ENCODE assay signal across 12 cellular contexts in genomic region chr10:101485681-101486554, GRCh38.
DNase-seq lines count a peak whose midpoint lies in the region; ATAC-seq and TF ChIP-seq lines count a peak whose summit lies in the region.
"Had no signal": no experiment of that assay in that cellular context is flagged by ENCODE, and none has a peak within 500 bp of the region (broad histone marks: within the 10 kb centered on the region; RNA-seq: fewer than 3 reads in every experiment).

No MANE protein-coding gene starts in this region.

- no peaks in the 10 kb centered on the region for H3K27me3 Mint-ChIP-seq in CD4-positive, alpha-beta T cell
- H3K27me3 Mint-ChIP-seq: activated B cell treated with CpG ODN at 0.5 μM for 24 hours; stimulated activated naive B cell treated with anti-CD40 and anti-IgM and Interleukin-4, amounts not matched to agents 10 μg/mL and 1 μg/mL and 100 μg/mL, for 72 hours had no signal

- ATAC-seq in Right ventricle myocardium inferior (peak; percentile 23), HG03095 (IDR thresholded peaks at IDR 0.05; ENCODE audit: unreplicated experiment) (no peak)
- ATAC-seq in CD4-positive, alpha-beta T cell (ENCODE audit: poor library complexity): no peak
- ATAC-seq: sciatic nerve; stimulated activated naive B cell treated with anti-CD40 and anti-IgM and Interleukin-4, amounts not matched to agents 10 μg/mL and 1 μg/mL and 100 μg/mL, for 72 hours had no signal

- peaks cover 26% of the 10 kb centered on the region for H3K36me3 Mint-ChIP-seq in CD4-positive, alpha-beta T cell (ENCODE audit: low read depth)

- H3K4me1 ChIP-seq in left ventricle myocardium inferior: peaks cover 15% of the 10 kb centered on the region
- peaks cover 37% of the 10 kb centered on the region; the same call in 1 of the 2 replicates for H3K4me1 ChIP-seq in iPS-20b (ENCODE audit: insufficient read depth, low read length)

- peak overlapping the region; percentile 29; the same call in 1 of the 2 replicates for H3K9ac ChIP-seq in iPS-20b (ENCODE audit: low read depth, low read length)

- intact Hi-C loops in Right ventricle myocardium inferior (cut with DNase I) (no loop called here), left ventricle myocardium inferior (cut with micrococcal nuclease) (no loop called here)
- intact Hi-C loops in CD4-positive, alpha-beta T cell (cut with DNase I, micrococcal nuclease): no loop called here

- DNase-seq in Right ventricle myocardium inferior (ENCODE audit: missing footprints): no peak
- no peak for DNase-seq in left ventricle myocardium inferior
- peak; percentile 87 for DNase-seq in SK-N-DZ (ENCODE audit: low spot score)
- DNase-seq in activated T-cell treated with anti-CD3 and anti-CD28 coated beads, Interleukin-2, amount 50 U/mL, for 48 hours: no peak
- no peak for DNase-seq in CD4-positive, alpha-beta T cell
- DNase-seq: ACHN; activated B cell treated with CpG ODN at 0.5 μM for 24 hours; stimulated activated naive B cell treated with anti-CD40 and anti-IgM and Interleukin-4, amounts not matched to agents 10 μg/mL and 1 μg/mL and 100 μg/mL, for 72 hours had no signal

- H3K4me3 Mint-ChIP-seq in CD4-positive, alpha-beta T cell: no peak overlapping the region
- H3K4me3 Mint-ChIP-seq: activated B cell treated with CpG ODN at 0.5 μM for 24 hours had no signal

- CTCF ChIA-PET in CD4-positive, alpha-beta T cell (lab: Charles Lee): no interaction called here

- H3K9me3 ChIP-seq in left ventricle myocardium inferior (replicated peaks) (no peaks in the 10 kb centered on the region), iPS-20b (ENCODE audit: insufficient read depth, low read depth, low read length) (no peaks in the 10 kb centered on the region)
- no peaks in the 10 kb centered on the region for H3K9me3 ChIP-seq in CD4-positive, alpha-beta T cell (ENCODE audit: control insufficient read depth, low read length)

- H3K4me1 Mint-ChIP-seq in CD4-positive, alpha-beta T cell (ENCODE audit: low read depth): peaks cover 13% of the 10 kb centered on the region
- H3K4me1 Mint-ChIP-seq: activated B cell treated with CpG ODN at 0.5 μM for 24 hours had no signal

- H3K4me3 ChIP-seq in left ventricle myocardium inferior (no peak overlapping the region), iPS-20b (ENCODE audit: low read length) (peak overlapping the region; percentile 45)

- POLR2A ChIA-PET in CD4-positive, alpha-beta T cell (lab: Charles Lee): no interaction called here

- TF ChIP-seq CTCF in left ventricle myocardium inferior (IDR thresholded peaks at IDR 0.05; ENCODE audit: borderline replicate concordance): no peak
- no peak for TF ChIP-seq CTCF in CD4-positive, alpha-beta T cell (IDR thresholded peaks at IDR 0.05)

- H3K27ac ChIP-seq in left ventricle myocardium inferior (replicated peaks) (no peak overlapping the region), iPS-20b (ENCODE audit: low read length) (no peak overlapping the region), temporal lobe (ENCODE audit: low read depth, low read length) (peak overlapping the region; percentile 2)
- H3K27ac ChIP-seq in CD4-positive, alpha-beta T cell (ENCODE audit: low read depth, low read length): no peak overlapping the region

- no peaks in the 10 kb centered on the region for H3K27me3 ChIP-seq in left ventricle myocardium inferior (ENCODE audit: low read depth)
- no peaks in the 10 kb centered on the region for H3K27me3 ChIP-seq in iPS-20b (ENCODE audit: insufficient read depth, low read length)
- no peaks in the 10 kb centered on the region for H3K27me3 ChIP-seq in CD4-positive, alpha-beta T cell (ENCODE audit: control insufficient read depth, insufficient read depth, low read length)

- H3K9me3 Mint-ChIP-seq in CD4-positive, alpha-beta T cell: no peaks in the 10 kb centered on the region
- H3K9me3 Mint-ChIP-seq: activated B cell treated with CpG ODN at 0.5 μM for 24 hours; stimulated activated naive B cell treated with anti-CD40 and anti-IgM and Interleukin-4, amounts not matched to agents 10 μg/mL and 1 μg/mL and 100 μg/mL, for 72 hours had no signal

- H3K36me3 ChIP-seq in left ventricle myocardium inferior: peaks cover under 1% of the 10 kb centered on the region
- H3K36me3 ChIP-seq in iPS-20b (ENCODE audit: insufficient read depth, low read depth, low read length): no peaks in the 10 kb centered on the region

- H3K27ac Mint-ChIP-seq in CD4-positive, alpha-beta T cell: no peak overlapping the region
- H3K27ac Mint-ChIP-seq: activated B cell treated with CpG ODN at 0.5 μM for 24 hours; stimulated activated naive B cell treated with anti-CD40 and anti-IgM and Interleukin-4, amounts not matched to agents 10 μg/mL and 1 μg/mL and 100 μg/mL, for 72 hours had no signal
